ENCODE assay signal across 8 cellular contexts in genomic region chr12:57229634-57230380, GRCh38. TPM values are rescaled to one million over a fixed set of nuclear protein-coding genes. Genes with fewer than 3 reads are reported as not detected.
DNase-seq lines count a peak whose midpoint lies in the region; ATAC-seq and TF ChIP-seq lines count a peak whose summit lies in the region.

Gene SHMT2 (plus strand): TSS chr12:57229711. CDS start chr12:57229779, 68 bp downstream.

- peak within 1 kb of the TSS; percentile 95 for H3K23ac ChIP-seq in mesendoderm (ENCODE audit: low read length)

- peaks cover 0 to 1% (median 0%) of the 10 kb centered on the region in 8 donors for H3K9me3 Mint-ChIP-seq in CD4-positive, alpha-beta memory T cell
- no peaks in the 10 kb centered on the region for H3K9me3 Mint-ChIP-seq in endodermal cell

- H3K4me3 ChIP-seq in CD4-positive, alpha-beta memory T cell (ENCODE audit: low read length in 2 of 2): peak within 1 kb of the TSS; percentile 80 to 90
- peak within 1 kb of the TSS; percentile 89 for H3K4me3 ChIP-seq in endodermal cell (ENCODE audit: low read length)
- peak within 1 kb of the TSS; percentile 75 for H3K4me3 ChIP-seq in mesendoderm (ENCODE audit: low read length)

- no peak within 1 kb of the TSS for H4K8ac ChIP-seq in mesendoderm (ENCODE audit: low read depth, low read length)

- no peak within 1 kb of the TSS for H4K5ac ChIP-seq in mesendoderm (ENCODE audit: low read length)

- TF ChIP-seq CTCF in endodermal cell (conservative IDR thresholded peaks at IDR 0.05): no peak

- H3K4me2 ChIP-seq in mesendoderm (ENCODE audit: low read length): peak within 1 kb of the TSS; percentile 94

- H3K9ac ChIP-seq in endodermal cell (ENCODE audit: extremely low read depth, low read length, poor library complexity, severe bottlenecking): peak within 1 kb of the TSS; percentile 91
- H3K9ac ChIP-seq in mesendoderm (ENCODE audit: low read length): peak within 1 kb of the TSS; percentile 85

- no peaks in the 10 kb centered on the region for H3K9me3 ChIP-seq in CD4-positive, alpha-beta memory T cell (ENCODE audit: control insufficient read depth in 1 of 2, low read length in 2 of 2)
- H3K9me3 ChIP-seq in endodermal cell (ENCODE audit: control insufficient read depth, low read length): no peaks in the 10 kb centered on the region

- H3K27me3 ChIP-seq in CD4-positive, alpha-beta memory T cell (ENCODE audit: insufficient read depth, low read length): peaks cover 16% of the 10 kb centered on the region
- H3K27me3 ChIP-seq in endodermal cell (ENCODE audit: control insufficient read depth, insufficient read depth, low read length, poor library complexity, severe bottlenecking) (peaks cover 39% of the 10 kb centered on the region), mesendoderm (ENCODE audit: insufficient read depth, low read length, poor library complexity) (peaks cover 17% of the 10 kb centered on the region)

- 0% methylated on average over 24 to 41 of the region's 42 CpGs for WGBS in endodermal cell (ENCODE audit: insufficient coverage in 1 of 2, insufficient read length in 1 of 2), 2 experiments
- WGBS in mesendoderm (ENCODE audit: extremely low coverage, insufficient coverage, low lambda C conversion rate): no CpG with 5 or more reads among the region's 42 CpGs

- H3K36me3 ChIP-seq in CD4-positive, alpha-beta memory T cell (ENCODE audit: insufficient read depth, low read length): peaks cover 28% of the 10 kb centered on the region
- H3K36me3 ChIP-seq in endodermal cell (ENCODE audit: control insufficient read depth, insufficient read depth, low read length) (peaks cover 41% of the 10 kb centered on the region), mesendoderm (ENCODE audit: control insufficient read depth, insufficient read depth, low read length) (peaks cover 24% of the 10 kb centered on the region)

- peak within 1 kb of the TSS; percentile 77 for H3K4ac ChIP-seq in mesendoderm (ENCODE audit: low read depth, low read length)

- peaks cover 29 to 40% of the 10 kb centered on the region in 2 donors for H3K36me3 Mint-ChIP-seq in CD4-positive, alpha-beta memory T cell
- peaks cover 40% of the 10 kb centered on the region for H3K36me3 Mint-ChIP-seq in endodermal cell (ENCODE audit: low read depth)

- H3K27me3 Mint-ChIP-seq in CD4-positive, alpha-beta memory T cell: peaks cover 14 to 17% of the 10 kb centered on the region in 2 donors
- H3K27me3 Mint-ChIP-seq in endodermal cell (ENCODE audit: insufficient read depth): peaks cover 39% of the 10 kb centered on the region

- ATAC-seq in GM19467 (IDR thresholded peaks at IDR 0.05; ENCODE audit: unreplicated experiment): peak; percentile 56

- peak within 1 kb of the TSS; percentile 80 to 95 (median 89) for H3K27ac Mint-ChIP-seq in CD4-positive, alpha-beta memory T cell
- peak within 1 kb of the TSS; percentile 100 for H3K27ac Mint-ChIP-seq in endodermal cell

- peak within 1 kb of the TSS; percentile 83 for H2BK5ac ChIP-seq in mesendoderm (ENCODE audit: low read length)

- peak within 1 kb of the TSS; percentile 92 to 99 (median 94) for H3K4me3 Mint-ChIP-seq in CD4-positive, alpha-beta memory T cell
- H3K4me3 Mint-ChIP-seq in endodermal cell: peak within 1 kb of the TSS; percentile 98

- H3K27ac ChIP-seq in CD4-positive, alpha-beta memory T cell (ENCODE audit: low read depth, low read length): peak within 1 kb of the TSS; percentile 57
- H3K27ac ChIP-seq in endodermal cell (ENCODE audit: low read depth, low read length) (peak within 1 kb of the TSS; percentile 89), mesendoderm (ENCODE audit: low read depth, low read length) (peak within 1 kb of the TSS; percentile 93)

- H3K18ac ChIP-seq in mesendoderm (ENCODE audit: low read length): peak within 1 kb of the TSS; percentile 70

- H3K4me1 Mint-ChIP-seq in CD4-positive, alpha-beta memory T cell: peaks cover 27 to 67% (median 46%) of the 10 kb centered on the region in 4 donors
- H3K4me1 Mint-ChIP-seq in endodermal cell: peaks cover 24% of the 10 kb centered on the region

- H2AK5ac ChIP-seq in mesendoderm (ENCODE audit: low read length): peak within 1 kb of the TSS; percentile 7

- H2BK15ac ChIP-seq in mesendoderm (replicated peaks; ENCODE audit: low read depth): no peak within 1 kb of the TSS

- CTCF ChIA-PET in CD4-positive, alpha-beta memory T cell (lab: Charles Lee; ENCODE audit: partially characterized antibody): interaction anchor here (0.6 to 12.3 kb wide), 11 partner anchors 8 to 267 kb away, joined by 3 to 245 read pairs (median 4); partner anchors contain the start of genes INHBE, NXPH4 and STAT6

- H3K56ac ChIP-seq in mesendoderm (ENCODE audit: low read length): peak within 1 kb of the TSS; percentile 95

- DNase-seq in CD4-positive, alpha-beta memory T cell: peak; percentile 89 to 90 (median 90)
- DNase-seq in HUDEP-2 (lab: John Stamatoyannopoulos, UW; ENCODE audit: unreplicated experiment in 76 of 76) (peak in 73 of 76 experiments; percentile 14 to 96 (median 90)), NOMO-1 treated with dmso at 0.1 percent for 144 hours (lab: John Stamatoyannopoulos, UW; ENCODE audit: unreplicated experiment) (peak; percentile 91), endodermal cell (peak; percentile 99), mesendoderm (peak; percentile 98)
- peak; percentile 88 to 93 for DNase-seq in activated CD8-positive, alpha-beta memory T cell treated with anti-CD3 and anti-CD28 coated beads for 4 hours (ENCODE audit: low read depth in 2 of 2)
- DNase-seq in stimulated activated CD8-positive, alpha-beta memory T cell treated with anti-CD3 and anti-CD28 coated beads, Interleukin-12 subunit alpha, Interleukin-12 subunit beta, amount 100 ng/mL, for 4 hours (ENCODE audit: low read depth): peak; percentile 82

- H3K79me1 ChIP-seq in mesendoderm (ENCODE audit: low read length): peaks cover 24% of the 10 kb centered on the region

- H2BK120ac ChIP-seq in mesendoderm (ENCODE audit: low read depth, low read length): no peak within 1 kb of the TSS

- POLR2A ChIA-PET in CD4-positive, alpha-beta memory T cell (lab: Charles Lee; ENCODE audit: partially characterized antibody): interaction anchor here (0.8 to 4.0 kb wide), 9 partner anchors 11 to 541 kb away, joined by 3 to 63 read pairs (median 3); partner anchors contain the start of genes NAB2, NACA, NEMP1 and PTGES3

- intact Hi-C loops in CD4-positive, alpha-beta memory T cell (cut with micrococcal nuclease): loop anchor here (1.0 to 10.0 kb wide), 5 partner anchors 9 to 1008 kb away; partner anchors contain the start of genes BAZ2A, NABP2, PRIM1 and RNF41

- peaks cover 14% of the 10 kb centered on the region for H3K79me2 ChIP-seq in mesendoderm (ENCODE audit: control insufficient read depth, insufficient read depth, low read length)

- H3K4me1 ChIP-seq in CD4-positive, alpha-beta memory T cell (ENCODE audit: insufficient read depth, low read length): peaks cover 66% of the 10 kb centered on the region
- peaks cover 10% of the 10 kb centered on the region for H3K4me1 ChIP-seq in endodermal cell (ENCODE audit: control insufficient read depth, insufficient read depth, low read length)
- peaks cover 7% of the 10 kb centered on the region for H3K4me1 ChIP-seq in mesendoderm (ENCODE audit: control insufficient read depth, low read depth, low read length)

RNA-seq across cellular contexts. Expression of gene SHMT2, which starts in this region (rescaled TPM):
- 10 to 100 TPM; 39.8 to 46.1 TPM for total RNA-seq in CD4-positive, alpha-beta memory T cell
- polyA plus RNA-seq in CD4-positive, alpha-beta memory T cell: 10 to 100 TPM; 42.1 to 44.3 TPM
- 100 to 1,000 TPM in 1 of 2 donors, 10 to 100 TPM in 1; 76.7 to 134 TPM for total RNA-seq in endodermal cell
- polyA plus RNA-seq in endodermal cell (2013, experiment 1 of 2): 141 TPM
- polyA plus RNA-seq in endodermal cell (2013, experiment 2 of 2): 96.2 TPM
- 223 TPM for polyA plus RNA-seq in mesendoderm (2013, experiment 1 of 2)
- 222 TPM for polyA plus RNA-seq in mesendoderm (2013, experiment 2 of 2)

Comparison
In these comparisons a context has a peak if more than half of its experiments do, and no peak if none do; other contexts are left out.
1. Peak in every context shown above with its lines: DNase-seq, ATAC-seq, H3K4me3 ChIP-seq and H3K27ac ChIP-seq.